In the genomic region with DNA sequence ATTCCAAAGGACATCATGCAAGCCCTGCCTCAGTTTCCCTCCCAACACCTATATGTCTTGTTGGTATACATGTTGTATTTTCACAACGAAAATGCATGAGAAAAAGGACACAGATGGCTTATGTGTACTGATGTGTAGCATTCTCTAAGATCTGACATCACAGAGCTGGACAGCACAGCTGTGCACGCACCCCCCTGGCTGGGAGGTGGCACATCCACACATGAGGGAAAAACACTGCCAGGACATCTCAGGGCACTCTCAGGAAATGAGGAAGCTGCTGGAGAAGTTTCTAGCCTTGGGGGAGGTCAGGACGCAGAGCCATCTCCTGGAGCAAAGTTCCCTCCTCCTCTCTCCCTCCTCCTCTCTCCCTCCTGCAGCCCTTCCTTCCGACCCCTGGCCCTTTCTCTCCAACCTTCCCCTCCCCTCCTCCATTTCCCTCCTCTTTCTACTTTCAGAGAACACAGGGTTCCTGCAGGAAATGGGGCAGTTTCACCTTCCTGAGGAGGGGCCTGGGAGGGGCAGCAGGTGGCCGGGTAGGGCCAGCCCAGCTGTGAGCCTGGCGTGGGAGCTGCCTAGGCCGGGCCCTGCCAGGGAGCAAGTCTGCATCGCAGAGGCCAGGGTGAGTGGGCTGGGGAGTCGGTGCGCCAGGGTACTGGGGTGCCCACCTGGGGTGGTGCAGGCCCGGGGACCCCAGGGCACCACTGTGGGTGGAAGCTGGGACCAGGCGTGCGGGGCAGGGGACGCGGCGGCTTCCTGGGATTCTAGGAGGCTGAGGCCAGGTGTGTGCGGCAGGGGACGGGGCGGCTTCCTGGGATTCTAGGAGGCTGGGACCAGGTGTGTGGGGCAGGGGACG, we compare ENCODE assay signal across 1 cellular context.
TF ChIP-seq lines count a peak whose summit lies in the region.

A gene (plus strand): TSS at position 542 of the 853 bp plus-strand sequence. CDS start 16,769 bp downstream, outside the sequence.

TF ChIP-seq in IMR-90, 13 proteins besides CTCF, POLR2A, EP300 and RAD21:
- no peak for TF ChIP-seq CEBPB (IDR thresholded peaks at IDR 0.05; ENCODE audit: low read depth, low read length)
- TF ChIP-seq NFE2L2 (IDR thresholded peaks at IDR 0.05; ENCODE audit: low read depth, low read length): no peak
- no peak for TF ChIP-seq FOS (IDR thresholded peaks at IDR 0.05; ENCODE audit: low read depth, low read length)
- TF ChIP-seq MXI1 (IDR thresholded peaks at IDR 0.05; ENCODE audit: borderline replicate concordance, low read depth, low read length): no peak
- no peak for TF ChIP-seq MAZ (IDR thresholded peaks at IDR 0.05; ENCODE audit: borderline replicate concordance, low read depth, low read length)
- TF ChIP-seq, protein P1, sequence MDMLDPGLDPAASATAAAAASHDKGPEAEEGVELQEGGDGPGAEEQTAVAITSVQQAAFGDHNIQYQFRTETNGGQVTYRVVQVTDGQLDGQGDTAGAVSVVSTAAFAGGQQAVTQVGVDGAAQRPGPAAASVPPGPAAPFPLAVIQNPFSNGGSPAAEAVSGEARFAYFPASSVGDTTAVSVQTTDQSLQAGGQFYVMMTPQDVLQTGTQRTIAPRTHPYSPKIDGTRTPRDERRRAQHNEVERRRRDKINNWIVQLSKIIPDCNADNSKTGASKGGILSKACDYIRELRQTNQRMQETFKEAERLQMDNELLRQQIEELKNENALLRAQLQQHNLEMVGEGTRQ (IDR thresholded peaks at IDR 0.05; ENCODE audit: low read depth, low read length): no peak
- TF ChIP-seq, protein P2, sequence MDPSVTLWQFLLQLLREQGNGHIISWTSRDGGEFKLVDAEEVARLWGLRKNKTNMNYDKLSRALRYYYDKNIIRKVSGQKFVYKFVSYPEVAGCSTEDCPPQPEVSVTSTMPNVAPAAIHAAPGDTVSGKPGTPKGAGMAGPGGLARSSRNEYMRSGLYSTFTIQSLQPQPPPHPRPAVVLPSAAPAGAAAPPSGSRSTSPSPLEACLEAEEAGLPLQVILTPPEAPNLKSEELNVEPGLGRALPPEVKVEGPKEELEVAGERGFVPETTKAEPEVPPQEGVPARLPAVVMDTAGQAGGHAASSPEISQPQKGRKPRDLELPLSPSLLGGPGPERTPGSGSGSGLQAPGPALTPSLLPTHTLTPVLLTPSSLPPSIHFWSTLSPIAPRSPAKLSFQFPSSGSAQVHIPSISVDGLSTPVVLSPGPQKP (IDR thresholded peaks at IDR 0.05; ENCODE audit: borderline replicate concordance, low read depth, low read length): no peak
